8 cellular contexts compared by ENCODE assay signal in the genomic region with DNA sequence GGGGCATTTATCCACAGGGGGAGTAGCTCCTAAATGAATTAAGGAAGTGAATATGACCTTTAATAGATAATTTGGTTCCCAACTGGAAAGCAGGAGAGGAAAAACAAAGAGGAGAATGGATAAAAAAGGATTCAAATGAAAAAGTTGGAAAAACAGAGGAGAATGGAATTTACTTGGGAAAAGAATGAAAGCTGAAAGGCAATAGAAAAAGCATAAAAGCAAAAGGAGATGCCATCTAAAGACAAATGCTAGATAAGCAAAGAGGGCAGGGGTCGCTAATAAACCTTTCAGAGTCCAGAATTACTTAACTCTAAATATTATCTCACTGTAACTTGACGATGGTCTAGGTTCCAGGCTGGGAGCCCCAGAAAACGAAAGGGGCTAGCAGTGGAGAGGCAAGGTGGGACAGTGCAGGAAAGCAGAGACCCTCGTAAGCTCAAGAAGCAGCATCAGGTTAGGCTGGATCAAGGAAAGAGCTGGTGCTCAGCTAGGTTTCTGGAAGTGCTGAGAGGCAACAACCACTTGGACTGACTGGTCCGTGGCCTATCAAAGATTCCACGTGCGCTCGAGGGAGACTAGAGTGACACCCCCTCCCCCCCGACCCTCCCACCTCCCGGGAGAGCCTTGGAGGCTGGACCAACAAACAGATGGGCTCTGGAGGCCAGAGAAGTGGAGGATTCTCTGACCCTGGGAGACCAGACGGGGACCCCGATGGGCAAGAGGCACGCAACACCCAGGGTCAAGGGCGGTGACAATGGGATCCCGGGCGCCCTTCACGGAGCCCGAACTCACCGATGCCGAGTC. TPM values are rescaled to one million over a fixed set of nuclear protein-coding genes. Genes with fewer than 3 reads are reported as not detected.
DNase-seq lines count a peak whose midpoint lies in the region; ATAC-seq and TF ChIP-seq lines count a peak whose summit lies in the region.

No MANE protein-coding gene starts in this region.

- no peaks in the 10 kb centered on the region for H3K9me2 ChIP-seq in SK-N-SH

- H3K4me3 ChIP-seq in SK-N-SH (ENCODE audit: low read depth in 2 of 2, low read length in 1 of 2) (peak overlapping the region; percentile 69 to 94), esophagus (ENCODE audit: low read depth in 1 of 2, low read length in 2 of 2) (peak overlapping the region; percentile 85 to 94), ovary (peak overlapping the region; percentile 77)

- TF ChIP-seq EP300 in SK-N-SH (IDR thresholded peaks at IDR 0.05; ENCODE audit: borderline replicate concordance in 1 of 2, low read depth in 1 of 2, low read length in 1 of 2) (no peak), ovary (IDR thresholded peaks at IDR 0.05) (no peak)

- TF ChIP-seq CTCF in SK-N-SH (IDR thresholded peaks at IDR 0.05) = no peak
- no peak for TF ChIP-seq CTCF in ovary (IDR thresholded peaks at IDR 0.05)

- no peaks in the 10 kb centered on the region for H3K9me3 ChIP-seq in SK-N-SH
- no peaks in the 10 kb centered on the region for H3K9me3 ChIP-seq in esophagus (ENCODE audit: control insufficient read depth in 2 of 2, insufficient read depth in 1 of 2, low read depth in 1 of 2, low read length in 1 of 2)
- no peaks in the 10 kb centered on the region for H3K9me3 ChIP-seq in ovary

- H2AFZ ChIP-seq in SK-N-SH (ENCODE audit: low read depth) = peak overlapping the region; percentile 91

- no peaks in the 10 kb centered on the region for H4K20me1 ChIP-seq in SK-N-SH (ENCODE audit: insufficient read depth)

- no peaks in the 10 kb centered on the region for H3K79me2 ChIP-seq in SK-N-SH (ENCODE audit: insufficient read depth)

- H3K27me3 ChIP-seq in SK-N-SH (ENCODE audit: insufficient read depth) (no peaks in the 10 kb centered on the region), esophagus (ENCODE audit: control insufficient read depth in 1 of 2, insufficient read depth in 2 of 2, low read length in 2 of 2) (no peaks in the 10 kb centered on the region), ovary (no peaks in the 10 kb centered on the region)

- no peak for ATAC-seq in SK-N-SH treated with all-trans-retinoic acid at 6 μM for 48 hours

- H3K4me2 ChIP-seq in SK-N-SH = peak overlapping the region; percentile 90

- intact Hi-C loops in ovary (cut with DNase I) = loop anchor here (5.0 to 10.0 kb wide), 5 partner anchors 92 to 342 kb away; a partner anchor contains a TSS

- POLR2A ChIA-PET in SK-N-SH (lab: Yijun Ruan, JAX) = interaction anchor here (0.6 kb wide), 1 partner anchor 491 kb away, joined by 3 read pairs; no protein-coding TSS in a partner anchor

- TF ChIP-seq POLR2A in ovary (IDR thresholded peaks at IDR 0.05) = no peak

- CTCF ChIA-PET in SK-N-SH (lab: Yijun Ruan, JAX) = interaction anchor here (0.6 to 1.6 kb wide), 5 partner anchors 10 to 383 kb away, joined by 3 to 9 read pairs (median 4); no protein-coding TSS in a partner anchor

- H3K9ac ChIP-seq in SK-N-SH = no peak overlapping the region

- H3F3A ChIP-seq in SK-N-SH (replicated peaks; ENCODE audit: insufficient read depth) = peaks cover 8% of the 10 kb centered on the region

- H3K27ac ChIP-seq in SK-N-SH (ENCODE audit: low read depth in 2 of 2, low read length in 1 of 2) (no peak overlapping the region), esophagus (ENCODE audit: low read depth in 2 of 2, low read length in 1 of 2) (peak overlapping the region; percentile 65 to 77), ovary (peak overlapping the region; percentile 81 to 84)

- no peak for TF ChIP-seq RAD21 in SK-N-SH (IDR thresholded peaks at IDR 0.05; ENCODE audit: low read length)

- H3K36me3 ChIP-seq in SK-N-SH (replicated peaks in 1 of 2; ENCODE audit: control insufficient read depth in 1 of 2, insufficient read depth in 2 of 2, low read length in 1 of 2) = no peaks in the 10 kb centered on the region
- H3K36me3 ChIP-seq in esophagus (ENCODE audit: control insufficient read depth in 2 of 2, insufficient read depth in 2 of 2, low read length in 1 of 2) = no peaks in the 10 kb centered on the region
- H3K36me3 ChIP-seq in ovary = no peaks in the 10 kb centered on the region

- DNase-seq in SK-N-SH (no peak), RPMI7951 (ENCODE audit: low read depth) (peak; percentile 2), ovary (no peak), DMS53 (lab: John Stamatoyannopoulos, UW) (no peak), HT-29 (ENCODE audit: low spot score) (no peak), NCI-H2196 (lab: John Stamatoyannopoulos, UW; ENCODE audit: unreplicated experiment) (no peak)

- H3K4me1 ChIP-seq in SK-N-SH (ENCODE audit: control insufficient read depth in 1 of 2, insufficient read depth in 2 of 2, low read depth in 1 of 2, low read length in 1 of 2) = peaks cover 0 to 8% of the 10 kb centered on the region in 2 experiments; a peak in 3 of 4 replicates
- peaks cover 0 to 3% of the 10 kb centered on the region in 2 donors for H3K4me1 ChIP-seq in esophagus (ENCODE audit: control insufficient read depth in 2 of 2, insufficient read depth in 2 of 2, low read length in 1 of 2)
- H3K4me1 ChIP-seq in ovary (ENCODE audit: insufficient read depth) = peaks cover 9% of the 10 kb centered on the region

- 36% methylated on average over 10 of the region's 20 CpGs for WGBS in SK-N-SH (ENCODE audit: low lambda C conversion rate)
- WGBS in esophagus, 2 donors = 14 to 18% methylated on average over 20 of the region's 20 CpGs
- 10 to 11% (median 11%) methylated on average over 20 of the region's 20 CpGs for WGBS in ovary, 3 donors

TF ChIP-seq in SK-N-SH, 30 proteins besides CTCF, POLR2A, EP300 and RAD21 (continues in another document):
- TF ChIP-seq SMC3 (IDR thresholded peaks at IDR 0.05; ENCODE audit: low read depth, low read length) (no peak), EZH2phosphoT487 (IDR thresholded peaks at IDR 0.05; ENCODE audit: borderline replicate concordance, low read depth) (no peak), TEAD4 (IDR thresholded peaks at IDR 0.05; ENCODE audit: borderline replicate concordance, insufficient read depth) (no peak), RXRA (IDR thresholded peaks at IDR 0.05; ENCODE audit: borderline replicate concordance, low read depth) (no peak)
- TF ChIP-seq, protein P1, sequence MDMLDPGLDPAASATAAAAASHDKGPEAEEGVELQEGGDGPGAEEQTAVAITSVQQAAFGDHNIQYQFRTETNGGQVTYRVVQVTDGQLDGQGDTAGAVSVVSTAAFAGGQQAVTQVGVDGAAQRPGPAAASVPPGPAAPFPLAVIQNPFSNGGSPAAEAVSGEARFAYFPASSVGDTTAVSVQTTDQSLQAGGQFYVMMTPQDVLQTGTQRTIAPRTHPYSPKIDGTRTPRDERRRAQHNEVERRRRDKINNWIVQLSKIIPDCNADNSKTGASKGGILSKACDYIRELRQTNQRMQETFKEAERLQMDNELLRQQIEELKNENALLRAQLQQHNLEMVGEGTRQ (IDR thresholded peaks at IDR 0.05; ENCODE audit: borderline replicate concordance, low read depth, low read length) = no peak
- TF ChIP-seq, protein P2, sequence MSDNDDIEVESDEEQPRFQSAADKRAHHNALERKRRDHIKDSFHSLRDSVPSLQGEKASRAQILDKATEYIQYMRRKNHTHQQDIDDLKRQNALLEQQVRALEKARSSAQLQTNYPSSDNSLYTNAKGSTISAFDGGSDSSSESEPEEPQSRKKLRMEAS (IDR thresholded peaks at IDR 0.05; ENCODE audit: low read depth) = no peak

TF ChIP-seq in SK-N-SH treated with all-trans-retinoic acid at 6 μM for 48 hours, 23 proteins besides CTCF, POLR2A, EP300 and RAD21 (continues in another document):
- TF ChIP-seq BACH2 (CRISPR knock-in tag; IDR thresholded peaks at IDR 0.05; ENCODE audit: borderline replicate concordance) = no peak
- no peak for TF ChIP-seq OSR1 (CRISPR knock-in tag; IDR thresholded peaks at IDR 0.05)
- TF ChIP-seq CSDC2 (CRISPR knock-in tag; IDR thresholded peaks at IDR 0.05) = no peak
- no peak for TF ChIP-seq ZFP3 (CRISPR knock-in tag; IDR thresholded peaks at IDR 0.05)
- no peak for TF ChIP-seq ZNF70 (CRISPR knock-in tag; IDR thresholded peaks at IDR 0.05)
- no peak for TF ChIP-seq ZNF565 (CRISPR knock-in tag; conservative IDR thresholded peaks at IDR 0.05; ENCODE audit: low read depth)
- no peak for TF ChIP-seq ZC3H10 (CRISPR knock-in tag; IDR thresholded peaks at IDR 0.05)
- TF ChIP-seq TOX (CRISPR knock-in tag; IDR thresholded peaks at IDR 0.05; ENCODE audit: borderline replicate concordance) = no peak
- TF ChIP-seq SNAI2 (CRISPR knock-in tag; IDR thresholded peaks at IDR 0.05) = no peak
- TF ChIP-seq, protein P3, sequence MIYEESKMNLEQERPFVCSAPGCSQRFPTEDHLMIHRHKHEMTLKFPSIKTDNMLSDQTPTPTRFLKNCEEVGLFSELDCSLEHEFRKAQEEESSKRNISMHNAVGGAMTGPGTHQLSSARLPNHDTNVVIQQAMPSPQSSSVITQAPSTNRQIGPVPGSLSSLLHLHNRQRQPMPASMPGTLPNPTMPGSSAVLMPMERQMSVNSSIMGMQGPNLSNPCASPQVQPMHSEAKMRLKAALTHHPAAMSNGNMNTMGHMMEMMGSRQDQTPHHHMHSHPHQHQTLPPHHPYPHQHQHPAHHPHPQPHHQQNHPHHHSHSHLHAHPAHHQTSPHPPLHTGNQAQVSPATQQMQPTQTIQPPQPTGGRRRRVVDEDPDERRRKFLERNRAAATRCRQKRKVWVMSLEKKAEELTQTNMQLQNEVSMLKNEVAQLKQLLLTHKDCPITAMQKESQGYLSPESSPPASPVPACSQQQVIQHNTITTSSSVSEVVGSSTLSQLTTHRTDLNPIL (CRISPR knock-in tag; IDR thresholded peaks at IDR 0.05; ENCODE audit: low read depth) = no peak
- TF ChIP-seq GLIS3 (CRISPR knock-in tag; IDR thresholded peaks at IDR 0.05) = no peak
- TF ChIP-seq ESRRG (CRISPR knock-in tag; IDR thresholded peaks at IDR 0.05) = no peak
- no peak for TF ChIP-seq RARB (CRISPR knock-in tag; IDR thresholded peaks at IDR 0.05)

RNA-seq across cellular contexts. Expression of a gene that starts 1.2 kb away (rescaled TPM):
- polyA plus RNA-seq in SK-N-SH (2012; rRNA removed) (0.21 and 0.24 TPM in 2 replicates), esophagus (1 to 10 TPM in 1 of 2 donors, under 1 TPM in 1; 0.84 to 1.0 TPM), ovary (1 to 10 TPM; 2.3 to 3.1 TPM)
- polyA plus RNA-seq in SK-N-SH (2012; cell fraction: cytosol; rRNA removed) = 0.21 and 0.26 TPM in 2 replicates
- polyA plus RNA-seq in SK-N-SH (2012; cell fraction: nucleus; rRNA removed) = 0.45 and 0.62 TPM in 2 replicates
- total RNA-seq in RPMI7951 (2014; rRNA removed; shearing (Covaris generic)) = 5.5 and 5.8 TPM in 2 replicates
- total RNA-seq in ovary = 10 to 100 TPM in 3 of 7 donors, 1 to 10 TPM in 4; 5.9 to 24.3 (median 8.0) TPM
- 3.2 and 3.5 TPM in 2 replicates for total RNA-seq in HT-29 (2014; rRNA removed; shearing (Covaris generic))

Comparison
In these comparisons a context has a peak if more than half of its experiments do, and no peak if none do; other contexts are left out.
1. H3K27ac ChIP-seq: peak in esophagus (2 of 2) and ovary (2 of 2); none in SK-N-SH (0 of 2).
2. Peak in every context shown above with its lines, with median percentiles within 50 percentile points of each other: H3K4me3 ChIP-seq.